24 cellular contexts compared by ENCODE assay signal in genomic region chr15:98369081-98369716, GRCh38.
"Had no signal": no experiment of that assay in that cellular context is flagged by ENCODE, and none has a peak within 500 bp of the region (broad histone marks: within the 10 kb centered on the region; RNA-seq: fewer than 3 reads in every experiment).

No MANE protein-coding gene starts in this region.

- H3K9me3 Mint-ChIP-seq: activated naive CD8-positive, alpha-beta T cell treated with anti-CD3 and anti-CD28 coated beads for 36 hours; stimulated activated effector memory CD8-positive, alpha-beta T cell treated with anti-CD3 and anti-CD28 coated beads, Interleukin-12 subunit alpha, Interleukin-12 subunit beta, amount 100 ng/mL, for 72 hours; stimulated activated naive CD8-positive, alpha-beta T cell treated with anti-CD3 and anti-CD28 coated beads, Interleukin-15, amount 100 ng/mL, for 72 hours had no signal

- H3K27me3 Mint-ChIP-seq: activated CD4-positive, alpha-beta T cell treated with anti-CD3 and anti-CD28 coated beads for 36 hours had no signal

- ATAC-seq: activated CD4-positive, alpha-beta T cell treated with anti-CD3 and anti-CD28 coated beads for 36 hours; left lobe of liver; mucosa of descending colon; stimulated activated effector memory CD8-positive, alpha-beta T cell treated with anti-CD3 and anti-CD28 coated beads, Interleukin-12 subunit alpha, Interleukin-12 subunit beta, amount 100 ng/mL, for 72 hours; stimulated activated naive CD8-positive, alpha-beta T cell treated with anti-CD3 and anti-CD28 coated beads, Interleukin-15, amount 100 ng/mL, for 72 hours had no signal

- DNase-seq: activated CD4-positive, alpha-beta T cell treated with anti-CD3 and anti-CD28 coated beads for 36 hours; activated CD4-positive, alpha-beta T cell treated with anti-CD3 and anti-CD28 coated beads, Interleukin-2, amount 50 U/mL, for 4 hours; activated naive CD4-positive, alpha-beta T cell treated with Interleukin-2 at 50 U/mL for 16 hours; activated naive CD8-positive, alpha-beta T cell treated with anti-CD3 and anti-CD28 coated beads for 36 hours; activated T-cell treated with anti-CD3 and anti-CD28 coated beads, Interleukin-2, amount 50 U/mL, for 48 hours; colonic mucosa; kidney; mesenchymal stem cell; mucosa of descending colon; naive B cell; nucleus accumbens; posterior cingulate gyrus; retina; stimulated activated CD4-positive, alpha-beta T cell treated with anti-CD3 and anti-CD28 coated beads, Interleukin-2, amount 100 ng/mL, for 24 hours; stimulated activated naive CD8-positive, alpha-beta T cell treated with anti-CD3 and anti-CD28 coated beads, Interleukin-15, amount 100 ng/mL, for 72 hours; T-helper 9 cell; transverse colon had no signal

- H3K4me1 ChIP-seq: breast epithelium, colonic mucosa, suprapubic skin, transverse colon had no signal

- H3K27ac Mint-ChIP-seq: activated CD4-positive, alpha-beta T cell treated with anti-CD3 and anti-CD28 coated beads for 36 hours; activated naive CD8-positive, alpha-beta T cell treated with anti-CD3 and anti-CD28 coated beads for 36 hours; naive B cell; stimulated activated effector memory CD8-positive, alpha-beta T cell treated with anti-CD3 and anti-CD28 coated beads, Interleukin-12 subunit alpha, Interleukin-12 subunit beta, amount 100 ng/mL, for 72 hours; stimulated activated naive CD8-positive, alpha-beta T cell treated with anti-CD3 and anti-CD28 coated beads, Interleukin-15, amount 100 ng/mL, for 72 hours; WTC11 had no signal

- H3K4me1 Mint-ChIP-seq: activated CD4-positive, alpha-beta T cell treated with anti-CD3 and anti-CD28 coated beads for 36 hours; activated naive CD8-positive, alpha-beta T cell treated with anti-CD3 and anti-CD28 coated beads for 36 hours; naive B cell; stimulated activated effector memory CD8-positive, alpha-beta T cell treated with anti-CD3 and anti-CD28 coated beads, Interleukin-12 subunit alpha, Interleukin-12 subunit beta, amount 100 ng/mL, for 72 hours; stimulated activated naive CD8-positive, alpha-beta T cell treated with anti-CD3 and anti-CD28 coated beads, Interleukin-15, amount 100 ng/mL, for 72 hours had no signal

- H3K4me3 ChIP-seq: breast epithelium, colonic mucosa, mucosa of descending colon, suprapubic skin, transverse colon, vagina had no signal

- H3K27me3 ChIP-seq: breast epithelium, colonic mucosa, suprapubic skin, transverse colon, vagina had no signal

- H3K27ac ChIP-seq: breast epithelium, colonic mucosa, epithelial cell of prostate, suprapubic skin, vagina had no signal

- H3K4me3 Mint-ChIP-seq: activated CD4-positive, alpha-beta T cell treated with anti-CD3 and anti-CD28 coated beads for 36 hours; activated naive CD8-positive, alpha-beta T cell treated with anti-CD3 and anti-CD28 coated beads for 36 hours; naive B cell; stimulated activated effector memory CD8-positive, alpha-beta T cell treated with anti-CD3 and anti-CD28 coated beads, Interleukin-12 subunit alpha, Interleukin-12 subunit beta, amount 100 ng/mL, for 72 hours; stimulated activated naive CD8-positive, alpha-beta T cell treated with anti-CD3 and anti-CD28 coated beads, Interleukin-15, amount 100 ng/mL, for 72 hours; WTC11 had no signal

- H3K9me3 ChIP-seq: breast epithelium, colonic mucosa, mucosa of descending colon, suprapubic skin, transverse colon, vagina had no signal

- H3K36me3 Mint-ChIP-seq: activated naive CD8-positive, alpha-beta T cell treated with anti-CD3 and anti-CD28 coated beads for 36 hours; naive B cell; stimulated activated effector memory CD8-positive, alpha-beta T cell treated with anti-CD3 and anti-CD28 coated beads, Interleukin-12 subunit alpha, Interleukin-12 subunit beta, amount 100 ng/mL, for 72 hours; WTC11 had no signal

- H3K36me3 ChIP-seq: breast epithelium, colonic mucosa, suprapubic skin, transverse colon, vagina had no signal
